18 cellular contexts compared by ENCODE assay signal in the genomic region with DNA sequence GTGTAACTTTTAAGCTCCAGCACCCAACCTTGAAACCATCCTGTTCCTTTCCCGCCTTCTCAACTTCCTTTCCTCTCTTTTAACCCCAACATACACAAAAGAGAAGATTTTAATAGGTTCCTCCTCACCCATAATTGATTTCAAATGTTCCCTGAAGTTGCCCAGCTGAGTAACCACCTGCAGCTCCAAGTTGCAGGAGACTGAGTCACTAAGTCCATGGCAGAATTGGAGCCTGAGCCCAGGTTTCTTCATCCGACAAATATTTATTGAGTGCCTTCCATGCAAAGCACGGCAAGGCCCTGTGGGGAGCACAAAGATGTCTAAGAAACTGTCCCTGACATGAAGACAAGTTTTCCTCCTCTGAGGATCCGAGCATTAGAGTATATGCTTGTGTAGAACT.
"Had no signal": no experiment of that assay in that cellular context is flagged by ENCODE, and none has a peak within 500 bp of the region (broad histone marks: within the 10 kb centered on the region; RNA-seq: fewer than 3 reads in every experiment).

No MANE protein-coding gene starts in this region.

- H3K9me3 ChIP-seq: prostate gland had no signal

- H3K36me3 ChIP-seq: prostate gland had no signal

- ATAC-seq: activated CD8-positive, alpha-beta T cell treated with anti-CD3 and anti-CD28 coated beads for 36 hours; foreskin keratinocyte had no signal

- DNase-seq: activated B cell treated with CpG ODN at 0.5 μM for 24 hours; activated CD4-positive, alpha-beta T cell treated with anti-CD3 and anti-CD28 coated beads for 48 hours; activated CD8-positive, alpha-beta T cell treated with anti-CD3 and anti-CD28 coated beads for 36 hours; activated effector memory CD4-positive, alpha-beta T cell treated with anti-CD3 and anti-CD28 coated beads, Interleukin-2, amount 50 U/mL, for 16 hours; activated T-cell treated with anti-CD3 and anti-CD28 coated beads, Interleukin-2, amount 50 U/mL, for 48 hours; dermis blood vessel endothelial cell; foreskin keratinocyte; glutamatergic neuron; kidney glomerular epithelial cell; nephron progenitor cell; occipital lobe; right cardiac atrium; stimulated activated CD4-positive, alpha-beta T cell treated with anti-CD3 and anti-CD28 coated beads, Interleukin-4, amount 100 ng/mL, for 24 hours; stimulated activated naive CD4-positive, alpha-beta T cell; SW 1271 had no signal

- H3K27ac ChIP-seq: epithelial cell of prostate, foreskin keratinocyte, prostate gland had no signal

- H3K27me3 ChIP-seq: foreskin keratinocyte had no signal

- H3K4me1 ChIP-seq: foreskin keratinocyte, prostate gland had no signal

- H3K4me3 ChIP-seq: prostate gland, skin epidermis had no signal
